18 cellular contexts compared by ENCODE assay signal in genomic region chr4:36349904-36350554, GRCh38.
DNase-seq lines count a peak whose midpoint lies in the region; ATAC-seq and TF ChIP-seq lines count a peak whose summit lies in the region.
"Had no signal": no experiment of that assay in that cellular context is flagged by ENCODE, and none has a peak within 500 bp of the region (broad histone marks: within the 10 kb centered on the region; RNA-seq: fewer than 3 reads in every experiment).

No MANE protein-coding gene starts in this region.

- no peaks in the 10 kb centered on the region for H3K27me3 ChIP-seq in lower lobe of right lung (ENCODE audit: low read depth)
- H3K27me3 ChIP-seq in osteoblast (ENCODE audit: insufficient read depth, low read length), result no peaks in the 10 kb centered on the region
- H3K27me3 ChIP-seq: BLaER1 had no signal

- no peaks in the 10 kb centered on the region for H3K79me2 ChIP-seq in osteoblast (ENCODE audit: insufficient read depth, low read length)

- intact Hi-C loops in lower lobe of right lung (cut with DNase I), result loop anchor here (5.0 kb wide), 1 partner anchor 47 kb away; no protein-coding TSS in a partner anchor

- no peaks in the 10 kb centered on the region for H3K36me3 ChIP-seq in lower lobe of right lung
- H3K36me3 ChIP-seq in osteoblast (ENCODE audit: insufficient read depth, low read length), result no peaks in the 10 kb centered on the region
- H3K36me3 ChIP-seq: BLaER1, thoracic aorta had no signal

- no peaks in the 10 kb centered on the region for H4K20me1 ChIP-seq in osteoblast (ENCODE audit: insufficient read depth, low read length)
- H4K20me1 ChIP-seq: BLaER1 had no signal

- DNase-seq in NCI-H226 (peak; percentile 35), lower lobe of right lung (no peak), superior temporal gyrus (ENCODE audit: extremely low spot score) (peak; percentile 73), DMS79 treated with DMSO at 0.1 percent for 48 hours (lab: John Stamatoyannopoulos, UW) (no peak), HEK293T (ENCODE audit: extremely low spot score) (no peak), osteoblast (ENCODE audit: insufficient read length, low spot score, missing footprints) (no peak)
- DNase-seq: activated CD4-positive, alpha-beta T cell treated with anti-CD3 and anti-CD28 coated beads, Interleukin-2, amount 10 ng/mL, durations not matched to agents 7 days and 5 days; effector CD4-positive, alpha-beta T cell; NCI-H1048; NCI-H2107; NCI-H526; stimulated activated CD4-positive, alpha-beta T cell treated with anti-CD3 and anti-CD28 coated beads, Interleukin-2, amount 100 ng/mL, for 48 hours had no signal

- POLR2A ChIA-PET in HEK293T (lab: Yijun Ruan, JAX), result no interaction called here

- H3K4me3 ChIP-seq in lower lobe of right lung, result no peak overlapping the region
- H3K4me3 ChIP-seq in osteoblast (ENCODE audit: insufficient read depth, low read length), result no peak overlapping the region
- H3K4me3 ChIP-seq: BLaER1, PC-9, SK-N-MC, thoracic aorta had no signal

- H2AFZ ChIP-seq in osteoblast (ENCODE audit: low read length), result no peak overlapping the region
- H2AFZ ChIP-seq: PC-9 had no signal

- ATAC-seq in lower lobe of right lung, result peak; percentile 94 to 95
- ATAC-seq: activated naive CD4-positive, alpha-beta T cell treated with anti-CD3 and anti-CD28 coated beads, Interleukin-2, amount 50 U/mL, for 72 hours had no signal

- no peaks in the 10 kb centered on the region for H3K4me1 ChIP-seq in lower lobe of right lung
- H3K4me1 ChIP-seq in osteoblast (ENCODE audit: insufficient read depth, low read length), result no peaks in the 10 kb centered on the region

- CTCF ChIA-PET in HEK293T (lab: Yijun Ruan, JAX), result interaction anchor here (0.6 to 1.0 kb wide), 2 partner anchors 1025 to 1042 kb away, joined by 3 read pairs; no protein-coding TSS in a partner anchor

- H3K4me2 ChIP-seq in osteoblast (ENCODE audit: insufficient read depth, low read length), result no peak overlapping the region
- H3K4me2 ChIP-seq: BLaER1, PC-9 had no signal

- no peaks in the 10 kb centered on the region for H3K9me3 ChIP-seq in lower lobe of right lung
- no peaks in the 10 kb centered on the region for H3K9me3 ChIP-seq in osteoblast (ENCODE audit: low read depth, low read length)
- H3K9me3 ChIP-seq: BLaER1, thoracic aorta had no signal

- no peak for TF ChIP-seq CTCF in lower lobe of right lung (IDR thresholded peaks at IDR 0.05)
- TF ChIP-seq CTCF in osteoblast (IDR thresholded peaks at IDR 0.05; ENCODE audit: extremely low read depth, low read depth, low read length), result no peak

- H3K27ac ChIP-seq in angular gyrus (ENCODE audit: low read depth, low read length), result peak overlapping the region; percentile 63
- H3K27ac ChIP-seq in lower lobe of right lung, result peak overlapping the region; percentile 37
- no peak overlapping the region for H3K27ac ChIP-seq in osteoblast (ENCODE audit: low read depth, low read length)
- H3K27ac ChIP-seq: BLaER1, PC-9, SK-N-MC, thoracic aorta had no signal

TF ChIP-seq in HEK293T, 16 proteins besides CTCF, POLR2A, EP300 and RAD21:
- TF ChIP-seq PKNOX1 (IDR thresholded peaks at IDR 0.05) (no peak), BHLHE40 (IDR thresholded peaks at IDR 0.05; ENCODE audit: borderline replicate concordance) (no peak), LEF1 (IDR thresholded peaks at IDR 0.05; ENCODE audit: borderline replicate concordance) (no peak), L3MBTL2 (conservative IDR thresholded peaks at IDR 0.05) (no peak), ARNT (IDR thresholded peaks at IDR 0.05) (no peak), FOXK2 (IDR thresholded peaks at IDR 0.05) (no peak), NFRKB (IDR thresholded peaks at IDR 0.05) (no peak), ZNF384 (IDR thresholded peaks at IDR 0.05) (no peak), CTBP1 (IDR thresholded peaks at IDR 0.05; ENCODE audit: borderline replicate concordance) (no peak), ELF4 (IDR thresholded peaks at IDR 0.05) (no peak), SUZ12 (IDR thresholded peaks at IDR 0.05) (no peak), SP1 (IDR thresholded peaks at IDR 0.05) (no peak), FOXA1 (IDR thresholded peaks at IDR 0.05) (no peak), HDGF (IDR thresholded peaks at IDR 0.05; ENCODE audit: borderline replicate concordance) (no peak), TARDBP (IDR thresholded peaks at IDR 0.05) (no peak), FOXM1 (IDR thresholded peaks at IDR 0.05; ENCODE audit: borderline replicate concordance) (no peak)

Comparison
In these comparisons a context has a peak if more than half of its experiments do, and no peak if none do; other contexts are left out.
1. DNase-seq: peak in NCI-H226 (single experiment) and superior temporal gyrus (single experiment); none in lower lobe of right lung (single experiment), DMS79 treated with DMSO at 0.1 percent for 48 hours (single experiment), HEK293T (single experiment) and osteoblast (single experiment).